19 cellular contexts compared by ENCODE assay signal in the genomic region with DNA sequence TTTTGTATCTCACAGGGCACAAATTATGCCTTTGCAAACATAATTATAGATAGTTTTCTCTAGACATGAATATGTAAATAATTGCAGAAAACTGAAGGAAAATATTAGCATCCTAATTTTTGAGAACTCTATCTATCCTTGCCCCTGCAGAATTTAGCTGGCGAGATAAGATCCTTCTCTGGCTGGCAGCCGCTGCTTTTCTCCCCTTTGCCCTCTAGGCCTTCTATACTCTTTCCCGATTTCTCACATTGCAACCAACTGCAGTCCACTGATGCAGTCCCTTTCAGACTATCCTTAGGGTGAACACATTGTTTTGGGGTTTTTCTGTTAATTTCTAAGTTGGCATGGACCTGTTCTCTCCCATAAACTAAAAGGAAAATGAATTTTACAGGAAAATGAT.
"Had no signal": no experiment of that assay in that cellular context is flagged by ENCODE, and none has a peak within 500 bp of the region (broad histone marks: within the 10 kb centered on the region; RNA-seq: fewer than 3 reads in every experiment).

No MANE protein-coding gene starts in this region.

- H3K27ac ChIP-seq: colonic mucosa, esophagus muscularis mucosa, foreskin keratinocyte, gastroesophageal sphincter, left lung, lower lobe of right lung had no signal

- H3K9me3 Mint-ChIP-seq: dendritic cell treated with granulocyte-macrophage colony-stimulating factor and Interleukin-4, amounts not matched to agents 40 ng/mL and 50 ng/mL, for 4 days; effector memory CD8-positive, alpha-beta T cell; endodermal cell; mesothelial cell of epicardium; naive B cell; naive thymus-derived CD8-positive, alpha-beta T cell had no signal

- ATAC-seq: effector memory CD8-positive, alpha-beta T cell; foreskin keratinocyte; gastroesophageal sphincter; left cardiac atrium; left lung; lower lobe of right lung; mucosa of descending colon; naive thymus-derived CD8-positive, alpha-beta T cell had no signal

- H3K27me3 Mint-ChIP-seq: dendritic cell treated with granulocyte-macrophage colony-stimulating factor and Interleukin-4, amounts not matched to agents 40 ng/mL and 50 ng/mL, for 4 days; naive B cell; naive thymus-derived CD8-positive, alpha-beta T cell had no signal

- H3K4me1 Mint-ChIP-seq: naive B cell; naive thymus-derived CD8-positive, alpha-beta T cell had no signal

- H3K27me3 ChIP-seq: colonic mucosa, esophagus muscularis mucosa, foreskin keratinocyte, gastroesophageal sphincter, heart right ventricle, left lung had no signal

- H3K9me3 ChIP-seq: colonic mucosa, esophagus muscularis mucosa, gastroesophageal sphincter, heart right ventricle, left lung, lower lobe of right lung, mucosa of descending colon had no signal

- H3K4me3 Mint-ChIP-seq: dendritic cell treated with granulocyte-macrophage colony-stimulating factor and Interleukin-4, amounts not matched to agents 40 ng/mL and 50 ng/mL, for 4 days; effector memory CD8-positive, alpha-beta T cell; endodermal cell; mesothelial cell of epicardium; naive B cell; naive thymus-derived CD8-positive, alpha-beta T cell had no signal

- H3K4me3 ChIP-seq: colonic mucosa, esophagus muscularis mucosa, gastroesophageal sphincter, heart right ventricle, left lung, lower lobe of right lung, mucosa of descending colon had no signal

- H3K4me1 ChIP-seq: colonic mucosa, left lung, lower lobe of right lung had no signal

- H3K27ac Mint-ChIP-seq: dendritic cell treated with granulocyte-macrophage colony-stimulating factor and Interleukin-4, amounts not matched to agents 40 ng/mL and 50 ng/mL, for 4 days; effector memory CD8-positive, alpha-beta T cell; endodermal cell had no signal

- DNase-seq: colonic mucosa; cortex of kidney; effector CD8-positive, alpha-beta T cell; effector memory CD8-positive, alpha-beta T cell; endodermal cell; heart right ventricle; hippocampal formation; left cardiac atrium; left lung; lower lobe of right lung; mesenchymal stem cell; mucosa of descending colon; naive B cell; naive thymus-derived CD8-positive, alpha-beta T cell had no signal

- H3K36me3 ChIP-seq: colonic mucosa had no signal
